16 cellular contexts compared by ENCODE assay signal in the genomic region with DNA sequence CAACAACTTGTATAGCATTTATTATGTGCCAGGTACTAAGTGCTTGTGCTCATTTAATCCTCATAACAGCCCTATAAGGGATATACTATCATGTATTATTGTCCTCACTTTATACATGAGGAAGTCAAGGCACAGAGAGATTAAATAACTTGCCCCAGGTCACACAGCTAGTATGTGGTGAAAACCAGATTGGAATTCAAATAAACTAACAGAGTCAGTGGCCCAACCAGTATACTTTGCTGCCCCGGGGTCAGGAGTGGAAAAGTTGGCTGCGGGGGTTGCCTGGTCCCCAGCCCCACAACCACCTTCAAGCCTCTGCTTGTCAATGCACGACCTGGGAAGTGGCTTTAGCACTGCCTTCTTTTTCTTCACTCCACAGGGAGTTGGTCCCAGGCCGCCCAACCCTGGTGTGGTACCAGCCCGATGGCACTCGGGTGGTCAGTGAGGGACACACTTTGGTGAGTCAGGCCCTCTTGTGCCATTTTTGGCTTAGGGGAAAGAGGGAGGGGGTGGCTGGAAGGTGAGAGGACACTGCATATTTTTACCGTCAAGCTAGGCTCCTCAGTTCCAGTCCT. TPM values are rescaled to one million over a fixed set of nuclear protein-coding genes. Genes with fewer than 3 reads are reported as not detected.
DNase-seq lines count a peak whose midpoint lies in the region; ATAC-seq, FAIRE-seq and TF ChIP-seq lines count a peak whose summit lies in the region.
"Had no signal": no experiment of that assay in that cellular context is flagged by ENCODE, and none has a peak within 500 bp of the region (broad histone marks: within the 10 kb centered on the region; RNA-seq: fewer than 3 reads in every experiment).

No MANE protein-coding gene starts in this region.

- peak overlapping the region; percentile 85 for H3K4me2 ChIP-seq in PC-9
- peak overlapping the region; percentile 1 for H3K4me2 ChIP-seq in endothelial cell of umbilical vein (ENCODE audit: insufficient read depth, low read length)

- H3K27me3 Mint-ChIP-seq in activated naive CD4-positive, alpha-beta T cell treated with anti-CD3 and anti-CD28 coated beads, Interleukin-2, amount 50 U/mL, for 24 hours, result no peaks in the 10 kb centered on the region
- no peaks in the 10 kb centered on the region for H3K27me3 Mint-ChIP-seq in CD4-positive, alpha-beta memory T cell

- H3K4me1 ChIP-seq in PC-9 (replicated peaks; ENCODE audit: insufficient read depth) (peaks cover 34% of the 10 kb centered on the region), endothelial cell of umbilical vein (ENCODE audit: control insufficient read depth, extremely low read depth, insufficient read depth, low read length) (peaks cover 24% of the 10 kb centered on the region)
- peaks cover 27% of the 10 kb centered on the region for H3K4me1 ChIP-seq in CD4-positive, alpha-beta memory T cell (ENCODE audit: insufficient read depth, low read length)

- H3K36me3 ChIP-seq in PC-9 (ENCODE audit: low read depth), result 0 out of 2 replicates have a peak, but pooled peaks cover 8% of the 10 kb centered on the region
- peaks cover 9 to 35% of the 10 kb centered on the region in 2 experiments for H3K36me3 ChIP-seq in endothelial cell of umbilical vein (ENCODE audit: control insufficient read depth in 2 of 2, extremely low read depth in 1 of 2, insufficient read depth in 2 of 2, low read length in 2 of 2)
- H3K36me3 ChIP-seq in CD4-positive, alpha-beta memory T cell (ENCODE audit: insufficient read depth, low read length), result peaks cover 3% of the 10 kb centered on the region

- no peaks in the 10 kb centered on the region for H3K9me2 ChIP-seq in PC-9 (ENCODE audit: insufficient read depth)

- no peaks in the 10 kb centered on the region for H3K9me3 ChIP-seq in PC-9 (ENCODE audit: insufficient read depth, low read depth)
- no peaks in the 10 kb centered on the region for H3K9me3 ChIP-seq in endothelial cell of umbilical vein (replicated peaks; ENCODE audit: control insufficient read depth, insufficient read depth, low read length)
- H3K9me3 ChIP-seq in CD4-positive, alpha-beta memory T cell (ENCODE audit: control insufficient read depth in 1 of 2, low read length in 2 of 2), result no peaks in the 10 kb centered on the region

- H3K4me3 ChIP-seq in PC-9 (peak overlapping the region; percentile 73; the same call in 1 of the 2 replicates), endothelial cell of umbilical vein (replicated peaks in 1 of 3; ENCODE audit: insufficient read depth in 1 of 3, low read depth in 1 of 3, low read length in 3 of 3) (no peak overlapping the region)
- no peak overlapping the region for H3K4me3 ChIP-seq in CD4-positive, alpha-beta memory T cell (ENCODE audit: low read length in 2 of 2)

- TF ChIP-seq POLR2A in endothelial cell of umbilical vein (IDR thresholded peaks at IDR 0.05; ENCODE audit: low read depth, low read length), result no peak

- dilution Hi-C loops in endothelial cell of umbilical vein (cut with MboI; ENCODE audit: extremely low pct_ligation_motif_present, low sequenced_read_pairs), result no loop called here

- H3K27ac ChIP-seq in PC-9 (no peak overlapping the region), endothelial cell of umbilical vein (ENCODE audit: insufficient read depth, low read depth, low read length) (peak overlapping the region; percentile 34)
- no peak overlapping the region for H3K27ac ChIP-seq in CD4-positive, alpha-beta memory T cell (ENCODE audit: low read depth, low read length)

- no peak for FAIRE-seq in endothelial cell of umbilical vein (lab: Jason Lieb, UNC)

- intact Hi-C loops in PC-9 (cut with micrococcal nuclease; ENCODE audit: unreplicated experiment) (no loop called here), endothelial cell of umbilical vein (cut with micrococcal nuclease) (no loop called here)
- intact Hi-C loops in CD4-positive, alpha-beta memory T cell (cut with micrococcal nuclease), result loop anchor here (5.0 kb wide), 1 partner anchor 51 kb away; a partner anchor contains a TSS

- H3K9me1 ChIP-seq in endothelial cell of umbilical vein (replicated peaks; ENCODE audit: control insufficient read depth, extremely low read depth, insufficient read depth, low read length), result no peaks in the 10 kb centered on the region

- H3F3A ChIP-seq in PC-9 (ENCODE audit: insufficient read depth, low read depth), result peaks cover 27% of the 10 kb centered on the region

- H3K27me3 ChIP-seq in PC-9 (ENCODE audit: insufficient read depth, low read depth), result no peaks in the 10 kb centered on the region
- H3K27me3 ChIP-seq in endothelial cell of umbilical vein (ENCODE audit: control insufficient read depth in 2 of 2, insufficient read depth in 2 of 2, low read length in 2 of 2), result no peaks in the 10 kb centered on the region
- H3K27me3 ChIP-seq in CD4-positive, alpha-beta memory T cell (ENCODE audit: insufficient read depth, low read length), result no peaks in the 10 kb centered on the region

- CTCF ChIA-PET in PC-9 (lab: Charles Lee) (interaction anchor here (0.6 kb wide), 1 partner anchor 114 kb away, joined by 4 read pairs; no protein-coding TSS in a partner anchor), endothelial cell of umbilical vein (lab: Charles Lee) (interaction anchor here (0.6 to 6.1 kb wide), 8 partner anchors 7 to 1883 kb away, joined by 3 to 59 read pairs (median 8); a partner anchor contains a TSS)
- CTCF ChIA-PET in CD4-positive, alpha-beta memory T cell (lab: Charles Lee; ENCODE audit: partially characterized antibody), result interaction anchor here (1.1 to 10.7 kb wide), 8 partner anchors 7 to 119 kb away, joined by 3 to 203 read pairs (median 10); a partner anchor contains a TSS

- ATAC-seq in activated naive CD4-positive, alpha-beta T cell treated with anti-CD3 and anti-CD28 coated beads, Interleukin-2, amount 50 U/mL, for 72 hours, result no peak
- no peak for ATAC-seq in stimulated activated effector memory CD8-positive, alpha-beta T cell treated with anti-CD3 and anti-CD28 coated beads, Interleukin-12 subunit alpha, Interleukin-12 subunit beta, amount 100 ng/mL, for 72 hours
- no peak for ATAC-seq in HG03280 (IDR thresholded peaks at IDR 0.05; ENCODE audit: unreplicated experiment)
- ATAC-seq: activated CD4-positive, CD25-positive, alpha-beta regulatory T cell treated with anti-CD3 and anti-CD28 coated beads, Interleukin-2, amount 50 U/mL, for 24 hours had no signal

- no peak overlapping the region for H3K27ac Mint-ChIP-seq in activated naive CD4-positive, alpha-beta T cell treated with anti-CD3 and anti-CD28 coated beads, Interleukin-2, amount 50 U/mL, for 24 hours
- peak overlapping the region in 1 of 2 donors; percentile 19 for H3K27ac Mint-ChIP-seq in activated naive CD4-positive, alpha-beta T cell treated with anti-CD3 and anti-CD28 coated beads, Interleukin-2, amount 50 U/mL, for 72 hours
- H3K27ac Mint-ChIP-seq in stimulated activated effector memory CD8-positive, alpha-beta T cell treated with anti-CD3 and anti-CD28 coated beads, Interleukin-12 subunit alpha, Interleukin-12 subunit beta, amount 100 ng/mL, for 72 hours, result peak overlapping the region; percentile 77
- H3K27ac Mint-ChIP-seq in CD4-positive, alpha-beta memory T cell, result peak overlapping the region in 3 of 7 donors; percentile 7 to 78 (median 33)

- H3K9me3 Mint-ChIP-seq in activated naive CD4-positive, alpha-beta T cell treated with anti-CD3 and anti-CD28 coated beads, Interleukin-2, amount 50 U/mL, for 24 hours, result no peaks in the 10 kb centered on the region
- H3K9me3 Mint-ChIP-seq in activated naive CD4-positive, alpha-beta T cell treated with anti-CD3 and anti-CD28 coated beads, Interleukin-2, amount 50 U/mL, for 72 hours, result no peaks in the 10 kb centered on the region
- no peaks in the 10 kb centered on the region for H3K9me3 Mint-ChIP-seq in stimulated activated effector memory CD8-positive, alpha-beta T cell treated with anti-CD3 and anti-CD28 coated beads, Interleukin-12 subunit alpha, Interleukin-12 subunit beta, amount 100 ng/mL, for 72 hours
- no peaks in the 10 kb centered on the region for H3K9me3 Mint-ChIP-seq in CD4-positive, alpha-beta memory T cell

- H2AFZ ChIP-seq in PC-9 (no peak overlapping the region), endothelial cell of umbilical vein (ENCODE audit: low read depth, low read length) (no peak overlapping the region)

- no peak for DNase-seq in activated naive CD4-positive, alpha-beta T cell treated with anti-CD3 and anti-CD28 coated beads, Interleukin-2, amount 50 U/mL, for 72 hours (ENCODE audit: low spot score in 2 of 2)
- DNase-seq in PC-9 (no peak), endothelial cell of umbilical vein (ENCODE audit: low read depth, low spot score) (no peak), cerebellar nuclear complex (lab: John Stamatoyannopoulos, UW) (no peak)
- DNase-seq in stimulated activated effector memory CD8-positive, alpha-beta T cell treated with anti-CD3 and anti-CD28 coated beads, Interleukin-12 subunit alpha, Interleukin-12 subunit beta, amount 100 ng/mL, for 72 hours (ENCODE audit: low spot score in 2 of 2), result no peak
- DNase-seq in CD4-positive, alpha-beta memory T cell, result no peak
- DNase-seq: DMS153, hippocampal formation, NCI-H69 had no signal

- H4K20me1 ChIP-seq in PC-9 (ENCODE audit: insufficient read depth) (no peaks in the 10 kb centered on the region), endothelial cell of umbilical vein (replicated peaks; ENCODE audit: control insufficient read depth, extremely low read depth, insufficient read depth, low read length) (no peaks in the 10 kb centered on the region)

- peaks cover 1% of the 10 kb centered on the region for H3K36me3 Mint-ChIP-seq in activated naive CD4-positive, alpha-beta T cell treated with anti-CD3 and anti-CD28 coated beads, Interleukin-2, amount 50 U/mL, for 24 hours
- H3K36me3 Mint-ChIP-seq in activated naive CD4-positive, alpha-beta T cell treated with anti-CD3 and anti-CD28 coated beads, Interleukin-2, amount 50 U/mL, for 72 hours, result peaks cover 5 to 9% of the 10 kb centered on the region in 2 donors
- peaks cover 18% of the 10 kb centered on the region for H3K36me3 Mint-ChIP-seq in stimulated activated effector memory CD8-positive, alpha-beta T cell treated with anti-CD3 and anti-CD28 coated beads, Interleukin-12 subunit alpha, Interleukin-12 subunit beta, amount 100 ng/mL, for 72 hours
- H3K36me3 Mint-ChIP-seq in CD4-positive, alpha-beta memory T cell, result peaks cover 0 to 17% of the 10 kb centered on the region in 2 donors

- H3K79me2 ChIP-seq in PC-9 (ENCODE audit: low read depth) (peaks cover 24% of the 10 kb centered on the region), endothelial cell of umbilical vein (ENCODE audit: control insufficient read depth, insufficient read depth, low read length) (peaks cover 21% of the 10 kb centered on the region)

- H3K4me1 Mint-ChIP-seq in activated naive CD4-positive, alpha-beta T cell treated with anti-CD3 and anti-CD28 coated beads, Interleukin-2, amount 50 U/mL, for 24 hours, result peaks cover 24% of the 10 kb centered on the region
- H3K4me1 Mint-ChIP-seq in stimulated activated effector memory CD8-positive, alpha-beta T cell treated with anti-CD3 and anti-CD28 coated beads, Interleukin-12 subunit alpha, Interleukin-12 subunit beta, amount 100 ng/mL, for 72 hours, result peaks cover 34% of the 10 kb centered on the region
- H3K4me1 Mint-ChIP-seq in CD4-positive, alpha-beta memory T cell, result peaks cover 14 to 33% (median 27%) of the 10 kb centered on the region in 4 donors

- BruUV-seq in PC-9 (replicated peaks; lab: Mats Ljungman, UMichigan) (no TSS peak), endothelial cell of umbilical vein (replicated peaks; lab: Mats Ljungman, UMichigan) (no TSS peak)

- TF ChIP-seq CTCF in PC-9 (conservative IDR thresholded peaks at IDR 0.05) (no peak), endothelial cell of umbilical vein (IDR thresholded peaks at IDR 0.05; ENCODE audit: extremely low read depth in 1 of 2, insufficient read depth in 1 of 2, low read depth in 1 of 2, low read length in 2 of 2) (no peak)

- H3K4me3 Mint-ChIP-seq in activated naive CD4-positive, alpha-beta T cell treated with anti-CD3 and anti-CD28 coated beads, Interleukin-2, amount 50 U/mL, for 24 hours, result peak overlapping the region; percentile 23
- peak overlapping the region; percentile 81 for H3K4me3 Mint-ChIP-seq in stimulated activated effector memory CD8-positive, alpha-beta T cell treated with anti-CD3 and anti-CD28 coated beads, Interleukin-12 subunit alpha, Interleukin-12 subunit beta, amount 100 ng/mL, for 72 hours
- H3K4me3 Mint-ChIP-seq in CD4-positive, alpha-beta memory T cell, result peak overlapping the region in 3 of 8 donors; percentile 56 to 74 (median 66)

- POLR2A ChIA-PET in PC-9 (lab: Charles Lee; ENCODE audit: unreplicated experiment) (no interaction called here), endothelial cell of umbilical vein (lab: Charles Lee) (interaction anchor here (0.6 kb wide), 1 partner anchor 60 kb away, joined by 4 read pairs; no protein-coding TSS in a partner anchor)
- POLR2A ChIA-PET in CD4-positive, alpha-beta memory T cell (lab: Charles Lee; ENCODE audit: partially characterized antibody), result interaction anchor here (1.0 to 6.9 kb wide), 3 partner anchors 8 to 27 kb away, joined by 4 to 83 read pairs (median 5); a partner anchor contains a TSS

- H3K9ac ChIP-seq in endothelial cell of umbilical vein (replicated peaks; ENCODE audit: extremely low read depth, insufficient read depth, low read length), result no peak overlapping the region

RNA-seq across cellular contexts. Expression of a gene that starts 2.5 kb away (rescaled TPM):
- total RNA-seq in activated naive CD4-positive, alpha-beta T cell treated with anti-CD3 and anti-CD28 coated beads, Interleukin-2, amount 50 U/mL, for 72 hours, result 10 to 100 TPM; 49.9 to 52.8 TPM
- total RNA-seq in PC-9 (2021), result 187 and 195 TPM in 2 replicates
- total RNA-seq in endothelial cell of umbilical vein, result 268 and 299 TPM in 2 replicates
- 295 and 397 TPM in 2 replicates for polyA plus RNA-seq in endothelial cell of umbilical vein
- 175 and 217 TPM in 2 replicates for polyA plus RNA-seq in endothelial cell of umbilical vein (2011; cell fraction: cytosol; rRNA removed)
- 279 and 369 TPM in 2 replicates for polyA plus RNA-seq in endothelial cell of umbilical vein (2011; cell fraction: nucleus; rRNA removed)
- polyA plus RNA-seq in endothelial cell of umbilical vein (2012), result 163 and 171 TPM in 2 replicates
- 240 and 273 TPM in 2 replicates for polyA minus RNA-seq in endothelial cell of umbilical vein
- 215 TPM for polyA minus RNA-seq in endothelial cell of umbilical vein (2011; cell fraction: cytosol; rRNA and poly(A)+ RNA removed)
- polyA minus RNA-seq in endothelial cell of umbilical vein (2011; cell fraction: nucleus; rRNA and poly(A)+ RNA removed), result 94.3 and 106 TPM in 2 replicates
- 10 to 100 TPM; 33.6 to 39.8 TPM for total RNA-seq in CD4-positive, alpha-beta memory T cell
- 10 to 100 TPM; 14.8 to 18.2 TPM for polyA plus RNA-seq in CD4-positive, alpha-beta memory T cell

RNA-seq across cellular contexts. Expression of a gene that starts 9.9 kb away (rescaled TPM):
- total RNA-seq in activated naive CD4-positive, alpha-beta T cell treated with anti-CD3 and anti-CD28 coated beads, Interleukin-2, amount 50 U/mL, for 72 hours, result 1 to 10 TPM; 5.7 to 9.5 TPM
- 14.0 and 17.3 TPM in 2 replicates for total RNA-seq in PC-9 (2021)
- total RNA-seq in endothelial cell of umbilical vein, result 16.5 and 17.5 TPM in 2 replicates
- 25.2 and 28.0 TPM in 2 replicates for polyA plus RNA-seq in endothelial cell of umbilical vein
- polyA plus RNA-seq in endothelial cell of umbilical vein (2011; cell fraction: cytosol; rRNA removed), result 23.2 and 26.4 TPM in 2 replicates
- polyA plus RNA-seq in endothelial cell of umbilical vein (2011; cell fraction: nucleus; rRNA removed), result 13.1 and 13.8 TPM in 2 replicates
- 17.4 and 19.5 TPM in 2 replicates for polyA plus RNA-seq in endothelial cell of umbilical vein (2012)
- 15.3 and 15.7 TPM in 2 replicates for polyA minus RNA-seq in endothelial cell of umbilical vein
- 5.7 TPM for polyA minus RNA-seq in endothelial cell of umbilical vein (2011; cell fraction: cytosol; rRNA and poly(A)+ RNA removed)
- polyA minus RNA-seq in endothelial cell of umbilical vein (2011; cell fraction: nucleus; rRNA and poly(A)+ RNA removed), result 4.5 and 7.1 TPM in 2 replicates
- 1 to 10 TPM; 6.0 to 8.5 TPM for total RNA-seq in CD4-positive, alpha-beta memory T cell
- 1 to 10 TPM; 2.5 to 3.5 TPM for polyA plus RNA-seq in CD4-positive, alpha-beta memory T cell

RNA-seq across cellular contexts. Expression of a gene that starts 20.0 kb away (rescaled TPM):
- under 1 TPM in 1 of 2 donors, not detected in 1; 0.34 TPM for total RNA-seq in activated naive CD4-positive, alpha-beta T cell treated with anti-CD3 and anti-CD28 coated beads, Interleukin-2, amount 50 U/mL, for 72 hours
- total RNA-seq in PC-9 (2021) (0.22 and 0.43 TPM in 2 replicates), endothelial cell of umbilical vein (not detected in 2 replicates)
- polyA plus RNA-seq in endothelial cell of umbilical vein, result not detected in 2 replicates
- not detected in 2 replicates for polyA plus RNA-seq in endothelial cell of umbilical vein (2011; cell fraction: cytosol; rRNA removed)
- polyA plus RNA-seq in endothelial cell of umbilical vein (2011; cell fraction: nucleus; rRNA removed), result not detected in 2 replicates
- not detected in 2 replicates for polyA plus RNA-seq in endothelial cell of umbilical vein (2012)
- polyA minus RNA-seq in endothelial cell of umbilical vein, result not detected in 2 replicates
- polyA minus RNA-seq in endothelial cell of umbilical vein (2011; cell fraction: cytosol; rRNA and poly(A)+ RNA removed), result not detected
- polyA minus RNA-seq in endothelial cell of umbilical vein (2011; cell fraction: nucleus; rRNA and poly(A)+ RNA removed), result not detected in 2 replicates
- under 1 TPM in 1 of 2 experiments, not detected in 1; 0.14 TPM for total RNA-seq in CD4-positive, alpha-beta memory T cell
- not detected for polyA plus RNA-seq in CD4-positive, alpha-beta memory T cell
- total RNA-seq: dermis microvascular lymphatic vessel endothelial cell; left cardiac atrium; T-helper 1 cell treated with Interleukin-12 subunit alpha and Interleukin-12 subunit beta and Interleukin-4 antibody, amounts not matched to agents 30 ng/mL and 1 ng/mL, for 36 hours had no signal
- polyA plus RNA-seq: thymus had no signal

RNA-seq across cellular contexts. Expression of a gene that starts 20.0 kb away (rescaled TPM):
- 1 to 10 TPM; 1.5 to 1.8 TPM for total RNA-seq in activated naive CD4-positive, alpha-beta T cell treated with anti-CD3 and anti-CD28 coated beads, Interleukin-2, amount 50 U/mL, for 72 hours
- total RNA-seq in PC-9 (2021) (4.4 and 4.7 TPM in 2 replicates), endothelial cell of umbilical vein (0.23 and 0.51 TPM in 2 replicates)
- 0.29 and 0.73 TPM in 2 replicates for polyA plus RNA-seq in endothelial cell of umbilical vein
- polyA plus RNA-seq in endothelial cell of umbilical vein (2011; cell fraction: cytosol; rRNA removed), result 0.07 TPM in 1 of 2 replicates, not detected in the other
- polyA plus RNA-seq in endothelial cell of umbilical vein (2011; cell fraction: nucleus; rRNA removed), result 2.6 and 3.1 TPM in 2 replicates
- 0.40 TPM in 1 of 2 replicates, not detected in the other for polyA plus RNA-seq in endothelial cell of umbilical vein (2012)
- 0.36 and 0.63 TPM in 2 replicates for polyA minus RNA-seq in endothelial cell of umbilical vein
- polyA minus RNA-seq in endothelial cell of umbilical vein (2011; cell fraction: cytosol; rRNA and poly(A)+ RNA removed), result 1.3 TPM
- polyA minus RNA-seq in endothelial cell of umbilical vein (2011; cell fraction: nucleus; rRNA and poly(A)+ RNA removed), result 0.19 TPM in 1 of 2 replicates, not detected in the other
- 1 to 10 TPM; 4.0 to 4.1 TPM for total RNA-seq in CD4-positive, alpha-beta memory T cell
- not detected for polyA plus RNA-seq in CD4-positive, alpha-beta memory T cell

RNA-seq across cellular contexts. Expression of a gene that starts 25.0 kb away (rescaled TPM):
- 10 to 100 TPM in 1 of 2 donors, 1 to 10 TPM in 1; 1.7 to 12.6 TPM for total RNA-seq in activated naive CD4-positive, alpha-beta T cell treated with anti-CD3 and anti-CD28 coated beads, Interleukin-2, amount 50 U/mL, for 72 hours
- total RNA-seq in PC-9 (2021) (6.7 and 8.8 TPM in 2 replicates), endothelial cell of umbilical vein (2.2 TPM in 2 replicates)
- 2.5 and 4.2 TPM in 2 replicates for polyA plus RNA-seq in endothelial cell of umbilical vein
- polyA plus RNA-seq in endothelial cell of umbilical vein (2011; cell fraction: cytosol; rRNA removed), result 2.0 and 3.0 TPM in 2 replicates
- polyA plus RNA-seq in endothelial cell of umbilical vein (2011; cell fraction: nucleus; rRNA removed), result 1.1 and 2.3 TPM in 2 replicates
- polyA plus RNA-seq in endothelial cell of umbilical vein (2012), result 1.5 and 2.3 TPM in 2 replicates
- 1.2 and 1.6 TPM in 2 replicates for polyA minus RNA-seq in endothelial cell of umbilical vein
- polyA minus RNA-seq in endothelial cell of umbilical vein (2011; cell fraction: cytosol; rRNA and poly(A)+ RNA removed), result 4.2 TPM
- 0.24 and 0.77 TPM in 2 replicates for polyA minus RNA-seq in endothelial cell of umbilical vein (2011; cell fraction: nucleus; rRNA and poly(A)+ RNA removed)
- 1 to 10 TPM; 2.0 to 4.3 TPM for total RNA-seq in CD4-positive, alpha-beta memory T cell
- polyA plus RNA-seq in CD4-positive, alpha-beta memory T cell, result 1 to 10 TPM in 1 of 2 donors, under 1 TPM in 1; 0.34 to 1.5 TPM
